Comparison of ENCODE assay signal across 1 cellular context in the genomic region with DNA sequence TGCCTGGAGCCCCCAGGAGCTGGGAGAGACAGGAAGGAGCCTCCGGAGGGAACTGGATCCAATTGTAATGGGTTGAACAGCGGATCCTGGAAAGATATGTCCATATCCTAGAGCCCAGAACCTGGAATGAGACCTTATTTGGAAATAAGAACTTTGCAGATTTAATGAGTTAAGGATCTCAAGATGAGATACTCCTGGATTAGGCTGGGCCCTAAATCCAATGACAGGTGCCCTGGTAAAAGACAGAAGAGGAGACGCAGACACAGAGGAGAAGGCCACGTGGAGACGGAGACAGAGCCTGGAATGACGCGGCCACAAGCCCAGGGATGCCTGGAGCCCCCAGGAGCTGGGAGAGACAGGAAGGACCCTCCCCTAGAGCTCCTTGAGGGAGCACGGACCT.
TF ChIP-seq lines count a peak whose summit lies in the region.

No MANE protein-coding gene starts in this region.

TF ChIP-seq in GM12891, 5 proteins besides CTCF, POLR2A, EP300 and RAD21 (continued from another document):
- TF ChIP-seq PAX5 (IDR thresholded peaks at IDR 0.05; ENCODE audit: insufficient read depth, low read length, severe bottlenecking) (no peak), TAF1 (IDR thresholded peaks at IDR 0.05; ENCODE audit: low read depth, low read length) (no peak), SPI1 (IDR thresholded peaks at IDR 0.05; ENCODE audit: low read depth, low read length) (no peak), POLR2AphosphoS5 (IDR thresholded peaks at IDR 0.05; ENCODE audit: low read depth, low read length) (no peak)
